ENCODE assay signal across 25 cellular contexts in genomic region chr10:132460071-132460470, GRCh38.
DNase-seq lines count a peak whose midpoint lies in the region; ATAC-seq and TF ChIP-seq lines count a peak whose summit lies in the region.
"Had no signal": no experiment of that assay in that cellular context is flagged by ENCODE, and none has a peak within 500 bp of the region (broad histone marks: within the 10 kb centered on the region; RNA-seq: fewer than 3 reads in every experiment).

No MANE protein-coding gene starts in this region.

- H3K4me3 Mint-ChIP-seq in memory B cell = no peak overlapping the region
- H3K4me3 Mint-ChIP-seq: activated CD4-positive, alpha-beta T cell treated with anti-CD3 and anti-CD28 coated beads, Interleukin-2, amount 10 ng/mL, durations not matched to agents 7 days and 5 days; activated CD8-positive, alpha-beta memory T cell treated with anti-CD3 and anti-CD28 coated beads, Interleukin-2, amount 10 ng/mL, durations not matched to agents 7 days and 5 days; activated naive CD8-positive, alpha-beta T cell; mesothelial cell of epicardium had no signal

- H3K4me3 ChIP-seq in heart left ventricle = no peak overlapping the region
- no peak overlapping the region for H3K4me3 ChIP-seq in left ventricle myocardium inferior
- H3K4me3 ChIP-seq: ascending aorta, BLaER1, dorsolateral prefrontal cortex, upper lobe of right lung had no signal

- peaks cover 5% of the 10 kb centered on the region for H3K4me1 Mint-ChIP-seq in memory B cell

- no peaks in the 10 kb centered on the region for H3K36me3 Mint-ChIP-seq in memory B cell
- H3K36me3 Mint-ChIP-seq: activated CD8-positive, alpha-beta memory T cell treated with anti-CD3 and anti-CD28 coated beads, Interleukin-2, amount 10 ng/mL, durations not matched to agents 7 days and 5 days; activated naive CD8-positive, alpha-beta T cell; mesothelial cell of epicardium had no signal

- intact Hi-C loops in heart left ventricle (cut with DNase I) (loop anchor here in 9 of 10 donors (2.0 to 5.0 kb wide), 6 partner anchors 42 to 177 kb away; partner anchors contain the start of gene INPP5A (in 6 of the 9)), left ventricle myocardium inferior (cut with micrococcal nuclease) (no loop called here), left cardiac atrium (cut with DNase I) (loop anchor here (10.0 kb wide), 3 partner anchors 55 to 115 kb away; partner anchors contain the start of gene INPP5A (in 1 of the 2))

- TF ChIP-seq POLR2A in heart left ventricle (IDR thresholded peaks at IDR 0.05) = no peak

- TF ChIP-seq CTCF in heart left ventricle (IDR thresholded peaks at IDR 0.05) (no peak), left ventricle myocardium inferior (IDR thresholded peaks at IDR 0.05; ENCODE audit: borderline replicate concordance) (no peak)

- H3K36me3 ChIP-seq in heart left ventricle (no peaks in the 10 kb centered on the region), left ventricle myocardium inferior (no peaks in the 10 kb centered on the region)
- H3K36me3 ChIP-seq: ascending aorta, BLaER1, upper lobe of right lung, WERI-Rb-1 had no signal

- H3K27ac Mint-ChIP-seq in memory B cell = peak overlapping the region; percentile 41
- H3K27ac Mint-ChIP-seq: activated CD4-positive, alpha-beta T cell treated with anti-CD3 and anti-CD28 coated beads, Interleukin-2, amount 10 ng/mL, durations not matched to agents 7 days and 5 days; activated CD8-positive, alpha-beta memory T cell treated with anti-CD3 and anti-CD28 coated beads, Interleukin-2, amount 10 ng/mL, durations not matched to agents 7 days and 5 days; activated naive CD8-positive, alpha-beta T cell; mesothelial cell of epicardium had no signal

- H3K27me3 Mint-ChIP-seq in memory B cell = peaks cover 4% of the 10 kb centered on the region
- H3K27me3 Mint-ChIP-seq: activated CD4-positive, alpha-beta T cell treated with anti-CD3 and anti-CD28 coated beads, Interleukin-2, amount 10 ng/mL, durations not matched to agents 7 days and 5 days; activated CD8-positive, alpha-beta memory T cell treated with anti-CD3 and anti-CD28 coated beads, Interleukin-2, amount 10 ng/mL, durations not matched to agents 7 days and 5 days; activated naive CD8-positive, alpha-beta T cell had no signal

- no peak overlapping the region for H3K27ac ChIP-seq in heart left ventricle
- no peak overlapping the region for H3K27ac ChIP-seq in left ventricle myocardium inferior (replicated peaks)
- H3K27ac ChIP-seq: ascending aorta, BLaER1, dorsolateral prefrontal cortex, epithelial cell of prostate, parathyroid adenoma, upper lobe of right lung, WERI-Rb-1 had no signal

- WGBS in heart left ventricle, 4 donors = 91 to 97% (median 94%) methylated on average over 7 to 15 of the region's 15 CpGs

- DNase-seq in heart left ventricle (peak in 3 of 5 donors; percentile 10 to 66 (median 24)), left ventricle myocardium inferior (no peak), left cardiac atrium (peak; percentile 14), memory B cell (ENCODE audit: low spot score in 2 of 2) (no peak)
- DNase-seq: activated CD4-positive, alpha-beta T cell treated with anti-CD3 and anti-CD28 coated beads, Interleukin-2, amount 10 ng/mL, durations not matched to agents 7 days and 5 days; activated CD8-positive, alpha-beta memory T cell treated with anti-CD3 and anti-CD28 coated beads, Interleukin-2, amount 10 ng/mL, durations not matched to agents 7 days and 5 days; central memory CD4-positive, alpha-beta T cell; COR-L47; glutamatergic neuron; KG1; NCI-H1417 treated with DMSO at 0.1 percent for 48 hours; NCI-H774; upper lobe of right lung had no signal

- no peak for ATAC-seq in heart left ventricle
- no peak for ATAC-seq in left cardiac atrium
- no peak for ATAC-seq in memory B cell (ENCODE audit: low read depth)
- no peak for ATAC-seq in HG03565 (IDR thresholded peaks at IDR 0.05; ENCODE audit: unreplicated experiment)
- no peak for ATAC-seq in GM21723 (IDR thresholded peaks at IDR 0.05; ENCODE audit: unreplicated experiment)
- no peak for ATAC-seq in HG02884 (IDR thresholded peaks at IDR 0.05; ENCODE audit: unreplicated experiment)
- no peak for ATAC-seq in GM19324 (IDR thresholded peaks at IDR 0.05; ENCODE audit: low FRiP score, unreplicated experiment)
- ATAC-seq: activated CD8-positive, alpha-beta memory T cell treated with anti-CD3 and anti-CD28 coated beads, Interleukin-2, amount 10 ng/mL, durations not matched to agents 7 days and 5 days; upper lobe of right lung had no signal

- no peaks in the 10 kb centered on the region for H3K9me3 ChIP-seq in heart left ventricle
- no peaks in the 10 kb centered on the region for H3K9me3 ChIP-seq in left ventricle myocardium inferior (replicated peaks)
- H3K9me3 ChIP-seq: ascending aorta, BLaER1, upper lobe of right lung had no signal

- H3K4me1 ChIP-seq in heart left ventricle = peaks cover 0 to 45% (median 33%) of the 10 kb centered on the region in 12 donors
- H3K4me1 ChIP-seq in left ventricle myocardium inferior = peaks cover 52% of the 10 kb centered on the region
- H3K4me1 ChIP-seq: parathyroid adenoma had no signal

- H3K27me3 ChIP-seq in heart left ventricle (peaks cover 0 to 10% (median 0%) of the 10 kb centered on the region in 9 donors), left ventricle myocardium inferior (ENCODE audit: low read depth) (peaks cover 22% of the 10 kb centered on the region)
- H3K27me3 ChIP-seq: ascending aorta, dorsolateral prefrontal cortex, upper lobe of right lung had no signal

- no peaks in the 10 kb centered on the region for H3K9me3 Mint-ChIP-seq in memory B cell
- H3K9me3 Mint-ChIP-seq: activated CD4-positive, alpha-beta T cell treated with anti-CD3 and anti-CD28 coated beads, Interleukin-2, amount 10 ng/mL, durations not matched to agents 7 days and 5 days; mesothelial cell of epicardium had no signal

Comparison
In these comparisons a context has a peak if more than half of its experiments do, and no peak if none do; other contexts are left out.
1. DNase-seq: peak in heart left ventricle (3 of 5) and left cardiac atrium (single experiment); none in left ventricle myocardium inferior (single experiment) and memory B cell (0 of 2).